2 cellular contexts compared by ENCODE assay signal in the genomic region with DNA sequence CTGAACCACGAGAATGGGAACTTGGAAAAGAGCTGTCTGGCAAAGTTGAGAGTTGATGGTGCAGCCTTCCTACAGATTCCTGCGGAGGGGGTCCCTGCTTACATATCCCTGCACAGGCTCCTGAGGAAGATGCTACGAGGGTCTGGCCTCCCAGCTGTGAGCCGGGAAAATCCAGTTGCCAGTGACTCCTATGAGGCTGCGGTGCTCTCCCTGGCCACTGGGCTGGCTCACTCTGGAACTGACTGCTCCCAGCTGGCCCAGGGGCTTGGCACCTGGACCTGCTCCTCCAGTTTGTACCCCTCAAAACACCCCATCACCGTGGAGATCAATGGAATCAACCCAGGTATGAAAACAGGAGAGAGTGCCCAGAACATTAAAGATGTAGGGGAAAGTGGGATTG. TPM values are rescaled to one million over a fixed set of nuclear protein-coding genes. Genes with fewer than 3 reads are reported as not detected.
"Had no signal": no experiment of that assay in that cellular context is flagged by ENCODE, and none has a peak within 500 bp of the region (broad histone marks: within the 10 kb centered on the region; RNA-seq: fewer than 3 reads in every experiment).

No MANE protein-coding gene starts in this region.

RNA-seq across cellular contexts. Expression of a gene that starts 53.1 kb away (rescaled TPM):
- polyA plus RNA-seq: stomach, urinary bladder had no signal
